2 cellular contexts compared by ENCODE assay signal in genomic region chr3:57758686-57759085, GRCh38.
TF ChIP-seq lines count a peak whose summit lies in the region.

No MANE protein-coding gene starts in this region.

TF ChIP-seq in SK-N-SH treated with all-trans-retinoic acid at 6 μM for 48 hours, 23 proteins besides CTCF, POLR2A, EP300 and RAD21 (continued from another document):
- no peak for TF ChIP-seq ZFP30 (CRISPR knock-in tag; IDR thresholded peaks at IDR 0.05)
- no peak for TF ChIP-seq TCF4 (CRISPR knock-in tag; IDR thresholded peaks at IDR 0.05; ENCODE audit: borderline replicate concordance)
- TF ChIP-seq PATZ1 (CRISPR knock-in tag; IDR thresholded peaks at IDR 0.05; ENCODE audit: borderline replicate concordance) = no peak

TF ChIP-seq in WTC11, 78 proteins besides CTCF, POLR2A, EP300 and RAD21 (continued from another document):
- TF ChIP-seq, protein P1, sequence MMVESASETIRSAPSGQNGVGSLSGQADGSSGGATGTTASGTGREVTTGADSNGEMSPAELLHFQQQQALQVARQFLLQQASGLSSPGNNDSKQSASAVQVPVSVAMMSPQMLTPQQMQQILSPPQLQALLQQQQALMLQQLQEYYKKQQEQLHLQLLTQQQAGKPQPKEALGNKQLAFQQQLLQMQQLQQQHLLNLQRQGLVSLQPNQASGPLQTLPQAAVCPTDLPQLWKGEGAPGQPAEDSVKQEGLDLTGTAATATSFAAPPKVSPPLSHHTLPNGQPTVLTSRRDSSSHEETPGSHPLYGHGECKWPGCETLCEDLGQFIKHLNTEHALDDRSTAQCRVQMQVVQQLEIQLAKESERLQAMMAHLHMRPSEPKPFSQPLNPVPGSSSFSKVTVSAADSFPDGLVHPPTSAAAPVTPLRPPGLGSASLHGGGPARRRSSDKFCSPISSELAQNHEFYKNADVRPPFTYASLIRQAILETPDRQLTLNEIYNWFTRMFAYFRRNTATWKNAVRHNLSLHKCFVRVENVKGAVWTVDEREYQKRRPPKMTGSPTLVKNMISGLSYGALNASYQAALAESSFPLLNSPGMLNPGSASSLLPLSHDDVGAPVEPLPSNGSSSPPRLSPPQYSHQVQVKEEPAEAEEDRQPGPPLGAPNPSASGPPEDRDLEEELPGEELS (CRISPR knock-in tag; IDR thresholded peaks at IDR 0.05) = no peak
- TF ChIP-seq, protein P2, sequence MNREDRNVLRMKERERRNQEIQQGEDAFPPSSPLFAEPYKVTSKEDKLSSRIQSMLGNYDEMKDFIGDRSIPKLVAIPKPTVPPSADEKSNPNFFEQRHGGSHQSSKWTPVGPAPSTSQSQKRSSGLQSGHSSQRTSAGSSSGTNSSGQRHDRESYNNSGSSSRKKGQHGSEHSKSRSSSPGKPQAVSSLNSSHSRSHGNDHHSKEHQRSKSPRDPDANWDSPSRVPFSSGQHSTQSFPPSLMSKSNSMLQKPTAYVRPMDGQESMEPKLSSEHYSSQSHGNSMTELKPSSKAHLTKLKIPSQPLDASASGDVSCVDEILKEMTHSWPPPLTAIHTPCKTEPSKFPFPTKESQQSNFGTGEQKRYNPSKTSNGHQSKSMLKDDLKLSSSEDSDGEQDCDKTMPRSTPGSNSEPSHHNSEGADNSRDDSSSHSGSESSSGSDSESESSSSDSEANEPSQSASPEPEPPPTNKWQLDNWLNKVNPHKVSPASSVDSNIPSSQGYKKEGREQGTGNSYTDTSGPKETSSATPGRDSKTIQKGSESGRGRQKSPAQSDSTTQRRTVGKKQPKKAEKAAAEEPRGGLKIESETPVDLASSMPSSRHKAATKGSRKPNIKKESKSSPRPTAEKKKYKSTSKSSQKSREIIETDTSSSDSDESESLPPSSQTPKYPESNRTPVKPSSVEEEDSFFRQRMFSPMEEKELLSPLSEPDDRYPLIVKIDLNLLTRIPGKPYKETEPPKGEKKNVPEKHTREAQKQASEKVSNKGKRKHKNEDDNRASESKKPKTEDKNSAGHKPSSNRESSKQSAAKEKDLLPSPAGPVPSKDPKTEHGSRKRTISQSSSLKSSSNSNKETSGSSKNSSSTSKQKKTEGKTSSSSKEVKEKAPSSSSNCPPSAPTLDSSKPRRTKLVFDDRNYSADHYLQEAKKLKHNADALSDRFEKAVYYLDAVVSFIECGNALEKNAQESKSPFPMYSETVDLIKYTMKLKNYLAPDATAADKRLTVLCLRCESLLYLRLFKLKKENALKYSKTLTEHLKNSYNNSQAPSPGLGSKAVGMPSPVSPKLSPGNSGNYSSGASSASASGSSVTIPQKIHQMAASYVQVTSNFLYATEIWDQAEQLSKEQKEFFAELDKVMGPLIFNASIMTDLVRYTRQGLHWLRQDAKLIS (CRISPR knock-in tag; IDR thresholded peaks at IDR 0.05; ENCODE audit: borderline replicate concordance) = no peak
- no peak for TF ChIP-seq ZNF232 (CRISPR knock-in tag; IDR thresholded peaks at IDR 0.05)
- no peak for TF ChIP-seq CBFB (CRISPR knock-in tag; IDR thresholded peaks at IDR 0.05; ENCODE audit: low read depth)
- TF ChIP-seq ZBTB21 (CRISPR knock-in tag; IDR thresholded peaks at IDR 0.05; ENCODE audit: borderline replicate concordance) = no peak
- TF ChIP-seq ATF1 (CRISPR knock-in tag; IDR thresholded peaks at IDR 0.05) = no peak
- TF ChIP-seq, protein P3, sequence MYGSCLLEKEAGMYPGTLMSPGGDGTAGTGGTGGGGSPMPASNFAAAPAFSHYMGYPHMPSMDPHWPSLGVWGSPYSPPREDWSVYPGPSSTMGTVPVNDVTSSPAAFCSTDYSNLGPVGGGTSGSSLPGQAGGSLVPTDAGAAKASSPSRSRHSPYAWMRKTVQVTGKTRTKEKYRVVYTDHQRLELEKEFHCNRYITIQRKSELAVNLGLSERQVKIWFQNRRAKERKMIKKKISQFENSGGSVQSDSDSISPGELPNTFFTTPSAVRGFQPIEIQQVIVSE (CRISPR knock-in tag; IDR thresholded peaks at IDR 0.05; ENCODE audit: borderline replicate concordance) = no peak
- TF ChIP-seq SMAD3 (CRISPR knock-in tag; IDR thresholded peaks at IDR 0.05; ENCODE audit: borderline replicate concordance) = no peak
